8 cellular contexts compared by ENCODE assay signal in the genomic region with DNA sequence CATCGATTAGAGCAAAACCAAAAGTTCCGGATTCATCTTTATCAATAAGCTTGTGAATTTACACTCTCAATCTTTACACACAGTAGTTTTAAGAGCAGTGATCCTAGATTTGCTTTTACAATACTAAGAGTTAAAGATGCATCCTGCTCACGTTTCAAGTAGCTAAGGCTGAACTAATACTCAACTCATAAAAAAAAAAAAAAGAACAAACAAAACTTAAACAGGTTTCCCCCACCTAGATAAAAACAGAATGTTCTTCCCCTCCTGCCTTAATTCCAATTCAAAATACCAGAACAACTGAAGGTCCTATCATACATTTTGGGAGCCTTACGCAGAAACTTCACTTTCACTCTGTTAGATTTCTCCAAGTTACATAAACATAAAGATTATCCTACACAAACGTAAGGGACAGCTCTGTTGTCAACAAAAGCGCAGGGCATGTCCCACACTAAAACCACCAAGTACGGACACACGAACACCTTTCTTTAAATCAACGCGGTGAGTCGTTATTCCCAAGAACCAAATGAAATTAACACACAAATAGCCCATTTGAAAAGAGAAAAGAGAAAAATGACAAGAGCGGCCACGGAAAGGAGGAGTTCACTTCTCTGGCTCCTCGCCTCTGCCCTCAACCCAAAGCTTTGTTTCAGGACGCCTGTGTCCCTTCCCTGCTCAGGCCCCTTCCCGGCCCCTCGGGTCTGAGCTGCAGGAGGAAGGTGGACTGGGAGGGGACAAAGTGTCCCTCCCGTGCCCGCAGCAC. TPM values are rescaled to one million over a fixed set of nuclear protein-coding genes. Genes with fewer than 3 reads are reported as not detected.
DNase-seq lines count a peak whose midpoint lies in the region; ATAC-seq and TF ChIP-seq lines count a peak whose summit lies in the region.

No MANE protein-coding gene starts in this region.

- H3K4me3 ChIP-seq in BE2C (ENCODE audit: low read depth, low read length), result peak overlapping the region; percentile 90
- peak overlapping the region; percentile 96 for H3K4me3 ChIP-seq in iPS-11a (ENCODE audit: low read depth, low read length)

- H3K4me1 ChIP-seq in BE2C, result peaks cover 12% of the 10 kb centered on the region; the same call in 1 of the 2 replicates

- ATAC-seq in HG02852 (IDR thresholded peaks at IDR 0.05; ENCODE audit: unreplicated experiment) (peak; percentile 0), HG03039 (IDR thresholded peaks at IDR 0.05; ENCODE audit: unreplicated experiment) (no peak)

- no peaks in the 10 kb centered on the region for H3K9me3 ChIP-seq in BE2C

- TF ChIP-seq CTCF in BE2C (IDR thresholded peaks at IDR 0.05; ENCODE audit: low read depth, low read length), result no peak

- DNase-seq in BE2C, result no peak
- peak; percentile 28 for DNase-seq in activated naive CD4-positive, alpha-beta T cell treated with anti-CD3 and anti-CD28 coated beads, Interleukin-2, amount 50 U/mL, for 16 hours
- peak; percentile 48 for DNase-seq in stimulated activated CD8-positive, alpha-beta memory T cell treated with anti-CD3 and anti-CD28 coated beads, Interleukin-4, amount 100 ng/mL, for 48 hours
- DNase-seq in COLO668 (lab: John Stamatoyannopoulos, UW; ENCODE audit: unreplicated experiment), result no peak
- no peak for DNase-seq in SHP77 treated with DMSO at 0.1 percent for 48 hours (lab: John Stamatoyannopoulos, UW)

- H3K27me3 ChIP-seq in BE2C, result no peaks in the 10 kb centered on the region

- peaks cover 19% of the 10 kb centered on the region for H3K36me3 ChIP-seq in BE2C

RNA-seq across cellular contexts. Expression of gene CBLB, which starts 0.9 kb away (rescaled TPM):
- 16.5 TPM for polyA plus RNA-seq in BE2C (2012; ENCODE audit: insufficient read depth, insufficient read length, low read depth)

Comparison
In these comparisons a context has a peak if more than half of its experiments do, and no peak if none do; other contexts are left out.
1. DNase-seq: peak in activated naive CD4-positive, alpha-beta T cell treated with anti-CD3 and anti-CD28 coated beads, Interleukin-2, amount 50 U/mL, for 16 hours (single experiment) and stimulated activated CD8-positive, alpha-beta memory T cell treated with anti-CD3 and anti-CD28 coated beads, Interleukin-4, amount 100 ng/mL, for 48 hours (single experiment); none in BE2C (single experiment), COLO668 (single experiment) and SHP77 treated with DMSO at 0.1 percent for 48 hours (single experiment).